14 cellular contexts compared by ENCODE assay signal in the genomic region with DNA sequence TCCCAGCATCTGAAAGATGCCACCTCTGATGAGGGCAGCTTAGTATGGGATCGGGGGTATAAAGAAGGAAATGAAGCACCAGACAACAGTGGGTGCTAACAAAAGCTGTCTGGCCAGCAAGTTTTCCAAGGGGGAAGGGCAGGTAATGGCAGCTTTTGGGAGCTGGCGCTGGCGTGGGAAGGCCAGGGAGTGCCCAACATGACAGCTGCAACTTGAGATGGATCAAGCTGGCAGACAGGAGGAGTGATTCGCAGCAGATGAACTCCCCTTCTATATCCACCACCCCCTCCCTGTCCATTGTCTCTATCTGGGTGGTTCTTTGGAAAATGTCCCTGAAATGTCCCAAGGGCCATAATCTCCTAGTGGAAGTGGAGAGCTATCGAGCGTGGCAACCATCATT.
"Had no signal": no experiment of that assay in that cellular context is flagged by ENCODE, and none has a peak within 500 bp of the region (broad histone marks: within the 10 kb centered on the region; RNA-seq: fewer than 3 reads in every experiment).

No MANE protein-coding gene starts in this region.

- H3K27ac ChIP-seq: ascending aorta, cardiac muscle cell, left ventricle myocardium inferior, pancreas, thyroid gland, vagina had no signal

- H3K27me3 ChIP-seq: ascending aorta, cardiac muscle cell, pancreas, thyroid gland, vagina had no signal

- H3K9me3 ChIP-seq: ascending aorta, left ventricle myocardium inferior, pancreas, thyroid gland, vagina had no signal

- H3K4me3 ChIP-seq: ascending aorta, cardiac muscle cell, left ventricle myocardium inferior, pancreas, smooth muscle cell, thyroid gland, vagina had no signal

- DNase-seq: activated CD4-positive, alpha-beta T cell treated with anti-CD3 and anti-CD28 coated beads, Interleukin-2, amount 50 U/mL, for 4 hours; activated CD4-positive, CD25-positive, alpha-beta regulatory T cell treated with anti-CD3 and anti-CD28 coated beads, Interleukin-2, amount 50 U/mL, for 72 hours; activated T-cell treated with anti-CD3 and anti-CD28 coated beads, Interleukin-2, amount 50 U/mL, for 48 hours; foreskin melanocyte; left ventricle myocardium inferior; mesendoderm; pancreas; retina; T-helper 2 cell; thyroid gland had no signal

- ATAC-seq: pancreas had no signal

- H3K36me3 ChIP-seq: pancreas had no signal
